In the genomic region with DNA sequence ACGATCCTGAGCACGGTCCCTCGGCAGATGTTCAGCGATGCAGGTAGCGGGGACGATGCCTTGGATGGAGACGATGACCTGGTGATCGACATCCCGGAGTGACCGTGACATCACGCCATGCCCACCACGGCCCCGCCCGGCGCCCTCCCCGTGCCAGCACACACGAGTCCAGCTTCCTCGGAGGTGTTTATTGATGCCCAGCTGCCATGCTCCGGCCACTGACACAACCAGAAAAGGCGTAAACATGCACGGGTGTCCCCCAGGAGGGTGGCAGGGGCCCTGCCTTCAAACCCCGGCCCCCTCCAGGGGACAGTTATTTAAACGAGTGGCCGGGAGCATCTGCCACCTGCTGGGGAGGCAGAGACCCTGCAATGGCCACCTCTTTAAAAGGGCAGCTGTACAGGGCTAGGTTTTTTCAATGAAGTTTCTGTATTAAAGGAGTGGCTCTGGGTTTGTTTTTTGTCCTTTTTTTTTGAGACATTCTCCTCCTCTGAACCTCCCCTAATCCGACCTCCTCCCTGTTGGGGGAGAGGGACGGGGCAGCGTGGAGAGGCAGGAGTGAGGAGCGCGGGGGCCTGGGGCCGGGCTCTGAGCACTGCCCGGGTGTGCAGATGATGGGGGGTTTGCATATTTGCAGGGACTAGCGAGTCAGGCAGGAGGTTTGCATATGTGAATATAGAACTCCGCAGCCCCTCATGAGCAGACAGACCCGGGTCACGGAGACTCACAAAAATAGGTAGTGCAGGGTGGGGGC, we compare ENCODE assay signal across 9 cellular contexts. TPM values are rescaled to one million over a fixed set of nuclear protein-coding genes. Genes with fewer than 3 reads are reported as not detected.
DNase-seq lines count a peak whose midpoint lies in the region; ATAC-seq and TF ChIP-seq lines count a peak whose summit lies in the region.
"Had no signal": no experiment of that assay in that cellular context is flagged by ENCODE, and none has a peak within 500 bp of the region (broad histone marks: within the 10 kb centered on the region; RNA-seq: fewer than 3 reads in every experiment).

No MANE protein-coding gene starts in this region.

- peaks cover 4% of the 10 kb centered on the region for H3K4me1 Mint-ChIP-seq in activated T-cell treated with anti-CD3 and anti-CD28 coated beads, Interleukin-2, amount 50 U/mL, for 4 hours (ENCODE audit: low read depth)
- H3K4me1 Mint-ChIP-seq in glutamatergic neuron (ENCODE audit: low read depth, unreplicated experiment) = peaks cover 11% of the 10 kb centered on the region

- H3K36me3 Mint-ChIP-seq in activated T-cell treated with anti-CD3 and anti-CD28 coated beads, Interleukin-2, amount 50 U/mL, for 4 hours (ENCODE audit: insufficient read depth) = no peaks in the 10 kb centered on the region
- no peaks in the 10 kb centered on the region for H3K36me3 Mint-ChIP-seq in glutamatergic neuron (ENCODE audit: unreplicated experiment)

- peak; percentile 58 to 59 for ATAC-seq in activated T-cell treated with anti-CD3 and anti-CD28 coated beads, Interleukin-2, amount 50 U/mL, for 4 hours
- peak; percentile 66 for ATAC-seq in sciatic nerve

- no peak overlapping the region for H3K27ac Mint-ChIP-seq in glutamatergic neuron (ENCODE audit: unreplicated experiment)

- H3K27me3 Mint-ChIP-seq in activated T-cell treated with anti-CD3 and anti-CD28 coated beads, Interleukin-2, amount 50 U/mL, for 4 hours (ENCODE audit: low read depth) = peaks cover 10% of the 10 kb centered on the region
- H3K27me3 Mint-ChIP-seq in glutamatergic neuron (ENCODE audit: unreplicated experiment) = peaks cover 11% of the 10 kb centered on the region

- no peaks in the 10 kb centered on the region for H3K9me3 Mint-ChIP-seq in activated T-cell treated with anti-CD3 and anti-CD28 coated beads, Interleukin-2, amount 50 U/mL, for 4 hours
- peaks cover 8% of the 10 kb centered on the region for H3K9me3 Mint-ChIP-seq in glutamatergic neuron (ENCODE audit: unreplicated experiment)

- TF ChIP-seq CTCF in 22Rv1 (IDR thresholded peaks at IDR 0.05) = peak; percentile 83
- TF ChIP-seq CTCF in glutamatergic neuron (IDR thresholded peaks at IDR 0.05; ENCODE audit: partially characterized antibody, unreplicated experiment) = peak; percentile 79

- H3K4me3 Mint-ChIP-seq in activated T-cell treated with anti-CD3 and anti-CD28 coated beads, Interleukin-2, amount 50 U/mL, for 4 hours = no peak overlapping the region
- no peak overlapping the region for H3K4me3 Mint-ChIP-seq in glutamatergic neuron (ENCODE audit: unreplicated experiment)

- DNase-seq in DMS79 treated with DMSO at 0.1 percent for 48 hours (lab: John Stamatoyannopoulos, UW) (peak; percentile 51), NCI-H2029 treated with DMSO at 0.1 percent for 48 hours (lab: John Stamatoyannopoulos, UW) (peak; percentile 24), glutamatergic neuron (peak; percentile 66), sciatic nerve (ENCODE audit: low spot score) (no peak), middle frontal gyrus (ENCODE audit: extremely low spot score, low spot score) (no peak), activated gamma-delta T cell (lab: John Stamatoyannopoulos, UW) (no peak)
- DNase-seq in activated T-cell treated with anti-CD3 and anti-CD28 coated beads, Interleukin-2, amount 50 U/mL, for 4 hours = peak; percentile 27

- 0 out of 2 replicates have a peak overlapping the region, but pooled peaks have one; percentile 10 for H3K27ac ChIP-seq in 22Rv1
- H3K27ac ChIP-seq: epithelial cell of prostate had no signal

- intact Hi-C loops in sciatic nerve (cut with DNase I) = loop anchor here (10.0 kb wide), 2 partner anchors 81 to 151 kb away; a partner anchor contains a TSS

RNA-seq across cellular contexts. Expression of a gene that starts 5.3 kb away (rescaled TPM):
- 1 to 10 TPM in 2 of 3 donors, under 1 TPM in 1; 0.49 to 2.5 (median 1.1) TPM for total RNA-seq in activated T-cell treated with anti-CD3 and anti-CD28 coated beads, Interleukin-2, amount 50 U/mL, for 4 hours
- total RNA-seq in glutamatergic neuron (ENCODE audit: unreplicated experiment) (4.2 TPM), sciatic nerve (0.67 TPM)

RNA-seq across cellular contexts. Expression of a gene that starts 9.5 kb away (rescaled TPM):
- total RNA-seq in activated T-cell treated with anti-CD3 and anti-CD28 coated beads, Interleukin-2, amount 50 U/mL, for 4 hours = 100 to 1,000 TPM; 103 to 113 (median 112) TPM
- 71.4 TPM for total RNA-seq in glutamatergic neuron (ENCODE audit: unreplicated experiment)
- total RNA-seq in sciatic nerve = 59.2 TPM

RNA-seq across cellular contexts. Expression of a gene that starts 10.1 kb away (rescaled TPM):
- 10 to 100 TPM; 43.4 to 52.5 (median 50.7) TPM for total RNA-seq in activated T-cell treated with anti-CD3 and anti-CD28 coated beads, Interleukin-2, amount 50 U/mL, for 4 hours
- 12.2 TPM for total RNA-seq in glutamatergic neuron (ENCODE audit: unreplicated experiment)
- 11.1 TPM for total RNA-seq in sciatic nerve

RNA-seq across cellular contexts. Expression of a gene that starts 17.5 kb away (rescaled TPM):
- not detected for total RNA-seq in activated T-cell treated with anti-CD3 and anti-CD28 coated beads, Interleukin-2, amount 50 U/mL, for 4 hours
- total RNA-seq in glutamatergic neuron (ENCODE audit: unreplicated experiment) (not detected), sciatic nerve (not detected)

RNA-seq across cellular contexts. Expression of a gene that starts 25.6 kb away (rescaled TPM):
- under 1 TPM; 0.22 to 0.33 (median 0.32) TPM for total RNA-seq in activated T-cell treated with anti-CD3 and anti-CD28 coated beads, Interleukin-2, amount 50 U/mL, for 4 hours
- total RNA-seq in glutamatergic neuron (ENCODE audit: unreplicated experiment) = 253 TPM
- total RNA-seq in sciatic nerve = not detected

Comparison
In these comparisons a context has a peak if more than half of its experiments do, and no peak if none do; other contexts are left out.
1. DNase-seq: peak in DMS79 treated with DMSO at 0.1 percent for 48 hours (single experiment), NCI-H2029 treated with DMSO at 0.1 percent for 48 hours (single experiment), activated T-cell treated with anti-CD3 and anti-CD28 coated beads, Interleukin-2, amount 50 U/mL, for 4 hours (single experiment) and glutamatergic neuron (single experiment); none in sciatic nerve (single experiment), middle frontal gyrus (single experiment) and activated gamma-delta T cell (single experiment).